10 cellular contexts compared by ENCODE assay signal in the genomic region with DNA sequence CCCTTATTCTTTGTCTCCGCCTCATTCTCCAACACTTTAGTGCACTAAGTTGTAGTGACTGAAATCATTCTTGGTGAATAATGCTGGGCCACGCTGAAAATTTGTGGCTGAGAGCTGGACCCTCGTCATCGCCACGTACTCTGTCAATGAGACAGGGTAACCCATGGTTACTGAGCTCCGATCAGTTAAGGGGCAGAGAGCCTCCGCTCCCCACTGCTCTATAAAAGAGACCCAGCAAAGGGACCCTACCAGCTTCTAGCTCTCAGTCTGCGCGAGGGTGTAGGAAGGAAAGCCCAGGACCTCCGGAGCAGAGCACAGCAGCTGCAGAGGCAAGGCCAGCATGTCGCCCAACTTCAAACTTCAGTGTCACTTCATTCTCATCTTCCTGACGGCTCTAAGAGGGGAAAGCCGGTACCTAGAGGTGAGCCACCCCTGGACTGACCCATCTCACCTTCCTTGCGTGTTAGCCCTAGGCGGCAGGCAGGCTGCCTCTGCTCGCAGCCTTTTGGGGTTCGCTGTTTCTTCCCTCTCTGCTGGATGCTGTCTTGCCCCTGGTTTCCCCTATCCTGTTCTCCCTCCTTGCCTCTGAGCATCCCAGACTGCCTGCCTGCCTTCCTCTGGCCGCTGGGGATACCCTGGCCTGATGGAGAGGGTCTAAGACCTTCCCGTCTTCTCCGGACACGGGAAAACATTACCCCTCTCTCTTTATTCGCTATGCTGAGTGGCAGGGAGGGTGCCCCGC. TPM values are rescaled to one million over a fixed set of nuclear protein-coding genes. Genes with fewer than 3 reads are reported as not detected.
DNase-seq lines count a peak whose midpoint lies in the region; ATAC-seq and TF ChIP-seq lines count a peak whose summit lies in the region.
"Had no signal": no experiment of that assay in that cellular context is flagged by ENCODE, and none has a peak within 500 bp of the region (broad histone marks: within the 10 kb centered on the region; RNA-seq: fewer than 3 reads in every experiment).

A gene with protein sequence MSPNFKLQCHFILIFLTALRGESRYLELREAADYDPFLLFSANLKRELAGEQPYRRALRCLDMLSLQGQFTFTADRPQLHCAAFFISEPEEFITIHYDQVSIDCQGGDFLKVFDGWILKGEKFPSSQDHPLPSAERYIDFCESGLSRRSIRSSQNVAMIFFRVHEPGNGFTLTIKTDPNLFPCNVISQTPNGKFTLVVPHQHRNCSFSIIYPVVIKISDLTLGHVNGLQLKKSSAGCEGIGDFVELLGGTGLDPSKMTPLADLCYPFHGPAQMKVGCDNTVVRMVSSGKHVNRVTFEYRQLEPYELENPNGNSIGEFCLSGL (plus strand): TSS at position 251 of the 742 bp plus-strand sequence. CDS start 90 bp downstream, at position 341.

- H3K27ac ChIP-seq in HUES64 (ENCODE audit: low read depth, low read length) (no peak within 1 kb of the TSS), brain microvascular endothelial cell (no peak within 1 kb of the TSS), liver (ENCODE audit: low read depth in 1 of 2, low read length in 2 of 2) (peak within 1 kb of the TSS; percentile 1 to 17), subcutaneous abdominal adipose tissue (ENCODE audit: low read depth, low read length) (peak within 1 kb of the TSS; percentile 57)

- peak; percentile 9 for DNase-seq in brain microvascular endothelial cell
- no peak for DNase-seq in AG08395 (ENCODE audit: low spot score)
- no peak for DNase-seq in activated CD4-positive, alpha-beta T cell treated with anti-CD3 and anti-CD28 coated beads for 48 hours
- DNase-seq: activated CD4-positive, alpha-beta T cell treated with anti-CD3 and anti-CD28 coated beads, Interleukin-2, amount 50 U/mL, for 1 hour; stimulated activated CD8-positive, alpha-beta memory T cell treated with anti-CD3 and anti-CD28 coated beads, Interleukin-4, amount 100 ng/mL, for 48 hours had no signal

- no peak for TF ChIP-seq RAD21 in liver (IDR thresholded peaks at IDR 0.05)

- H3K36me3 ChIP-seq in HUES64 (ENCODE audit: insufficient read depth, low read length) (no peaks in the 10 kb centered on the region), brain microvascular endothelial cell (replicated peaks) (no peaks in the 10 kb centered on the region), liver (ENCODE audit: control insufficient read depth in 4 of 4, insufficient read depth in 3 of 4, low read depth in 1 of 4, low read length in 3 of 4) (no peaks in the 10 kb centered on the region), subcutaneous abdominal adipose tissue (ENCODE audit: control insufficient read depth in 5 of 5, insufficient read depth in 5 of 5, low read length in 5 of 5) (no peaks in the 10 kb centered on the region)

- ATAC-seq in HG03354 (IDR thresholded peaks at IDR 0.05; ENCODE audit: poor library complexity, severe bottlenecking, unreplicated experiment): no peak

- 43% methylated on average over 23 of the region's 23 CpGs for WGBS in HUES64
- WGBS in liver: 32% methylated on average over 23 of the region's 23 CpGs

- in situ Hi-C loops in brain microvascular endothelial cell (cut with HindIII; ENCODE audit: low pct_ligation_motif_present, low sequenced_read_pairs): no loop called here

- peak; percentile 24 for TF ChIP-seq CTCF in brain microvascular endothelial cell (IDR thresholded peaks at IDR 0.05; ENCODE audit: low read depth, low read length, missing control alignments)
- no peak for TF ChIP-seq CTCF in liver (IDR thresholded peaks at IDR 0.05; ENCODE audit: low read depth, low read length, missing input control)

- H3K9ac ChIP-seq in HUES64 (ENCODE audit: low read depth, low read length) (peak within 1 kb of the TSS; percentile 32; the same call in 1 of the 2 replicates), liver (ENCODE audit: low read depth in 1 of 2, low read length in 2 of 2) (peak within 1 kb of the TSS in 1 of 2 donors; percentile 13), subcutaneous abdominal adipose tissue (ENCODE audit: low read length in 5 of 5) (peak within 1 kb of the TSS in 4 of 5 donors; percentile 37 to 83 (median 62))

- H3K27me3 ChIP-seq in HUES64 (ENCODE audit: insufficient read depth, low read length) (peaks cover 55% of the 10 kb centered on the region), brain microvascular endothelial cell (replicated peaks) (no peaks in the 10 kb centered on the region), liver (ENCODE audit: control insufficient read depth in 4 of 4, insufficient read depth in 4 of 4, low read length in 3 of 4) (peaks cover 0 to 6% (median 2%) of the 10 kb centered on the region in 4 donors), subcutaneous abdominal adipose tissue (ENCODE audit: control insufficient read depth in 5 of 5, insufficient read depth in 4 of 5, low read length in 5 of 5) (peaks cover 9 to 19% (median 15%) of the 10 kb centered on the region in 5 donors)

- H3K9me3 ChIP-seq in HUES64 (ENCODE audit: insufficient read depth, low read depth, low read length) (no peaks in the 10 kb centered on the region), liver (ENCODE audit: control insufficient read depth in 4 of 4, low read length in 3 of 4) (no peaks in the 10 kb centered on the region), subcutaneous abdominal adipose tissue (ENCODE audit: control insufficient read depth in 5 of 5, low read length in 5 of 5) (no peaks in the 10 kb centered on the region)

- H3K4me3 ChIP-seq in HUES64 (ENCODE audit: low read length) (peak within 1 kb of the TSS; percentile 63), brain microvascular endothelial cell (ENCODE audit: low read depth, low read length) (peak within 1 kb of the TSS; percentile 63), liver (ENCODE audit: low read depth in 1 of 3, low read length in 3 of 3) (peak within 1 kb of the TSS in 2 of 3 donors; percentile 12 to 59), subcutaneous abdominal adipose tissue (ENCODE audit: low read depth in 1 of 5, low read length in 5 of 5) (peak within 1 kb of the TSS; percentile 70 to 81 (median 74))

- H3K4me1 ChIP-seq in HUES64 (ENCODE audit: insufficient read depth, low read length) (no peaks in the 10 kb centered on the region), liver (ENCODE audit: control insufficient read depth in 4 of 4, insufficient read depth in 4 of 4, low read length in 3 of 4) (peaks cover 8 to 17% (median 12%) of the 10 kb centered on the region in 4 donors), subcutaneous abdominal adipose tissue (ENCODE audit: control insufficient read depth in 5 of 5, insufficient read depth in 5 of 5, low read length in 5 of 5) (peaks cover 0 to 25% (median 12%) of the 10 kb centered on the region in 5 donors)

TF ChIP-seq in liver, 16 proteins besides CTCF, POLR2A, EP300 and RAD21 (continues in another document):
- no peak for TF ChIP-seq EGR1 (IDR thresholded peaks at IDR 0.05; ENCODE audit: low read depth in 2 of 2)
- no peak for TF ChIP-seq TAF1 (conservative IDR thresholded peaks at IDR 0.05)
- TF ChIP-seq JUND (IDR thresholded peaks at IDR 0.05): no peak
- TF ChIP-seq, protein P1, sequence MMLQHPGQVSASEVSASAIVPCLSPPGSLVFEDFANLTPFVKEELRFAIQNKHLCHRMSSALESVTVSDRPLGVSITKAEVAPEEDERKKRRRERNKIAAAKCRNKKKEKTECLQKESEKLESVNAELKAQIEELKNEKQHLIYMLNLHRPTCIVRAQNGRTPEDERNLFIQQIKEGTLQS (IDR thresholded peaks at IDR 0.05): no peak
- TF ChIP-seq HNF4A (conservative IDR thresholded peaks at IDR 0.05): no peak
- TF ChIP-seq, protein P2, sequence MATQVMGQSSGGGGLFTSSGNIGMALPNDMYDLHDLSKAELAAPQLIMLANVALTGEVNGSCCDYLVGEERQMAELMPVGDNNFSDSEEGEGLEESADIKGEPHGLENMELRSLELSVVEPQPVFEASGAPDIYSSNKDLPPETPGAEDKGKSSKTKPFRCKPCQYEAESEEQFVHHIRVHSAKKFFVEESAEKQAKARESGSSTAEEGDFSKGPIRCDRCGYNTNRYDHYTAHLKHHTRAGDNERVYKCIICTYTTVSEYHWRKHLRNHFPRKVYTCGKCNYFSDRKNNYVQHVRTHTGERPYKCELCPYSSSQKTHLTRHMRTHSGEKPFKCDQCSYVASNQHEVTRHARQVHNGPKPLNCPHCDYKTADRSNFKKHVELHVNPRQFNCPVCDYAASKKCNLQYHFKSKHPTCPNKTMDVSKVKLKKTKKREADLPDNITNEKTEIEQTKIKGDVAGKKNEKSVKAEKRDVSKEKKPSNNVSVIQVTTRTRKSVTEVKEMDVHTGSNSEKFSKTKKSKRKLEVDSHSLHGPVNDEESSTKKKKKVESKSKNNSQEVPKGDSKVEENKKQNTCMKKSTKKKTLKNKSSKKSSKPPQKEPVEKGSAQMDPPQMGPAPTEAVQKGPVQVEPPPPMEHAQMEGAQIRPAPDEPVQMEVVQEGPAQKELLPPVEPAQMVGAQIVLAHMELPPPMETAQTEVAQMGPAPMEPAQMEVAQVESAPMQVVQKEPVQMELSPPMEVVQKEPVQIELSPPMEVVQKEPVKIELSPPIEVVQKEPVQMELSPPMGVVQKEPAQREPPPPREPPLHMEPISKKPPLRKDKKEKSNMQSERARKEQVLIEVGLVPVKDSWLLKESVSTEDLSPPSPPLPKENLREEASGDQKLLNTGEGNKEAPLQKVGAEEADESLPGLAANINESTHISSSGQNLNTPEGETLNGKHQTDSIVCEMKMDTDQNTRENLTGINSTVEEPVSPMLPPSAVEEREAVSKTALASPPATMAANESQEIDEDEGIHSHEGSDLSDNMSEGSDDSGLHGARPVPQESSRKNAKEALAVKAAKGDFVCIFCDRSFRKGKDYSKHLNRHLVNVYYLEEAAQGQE (IDR thresholded peaks at IDR 0.05): no peak
- no peak for TF ChIP-seq SP1 (IDR thresholded peaks at IDR 0.05)
- TF ChIP-seq, protein P3, sequence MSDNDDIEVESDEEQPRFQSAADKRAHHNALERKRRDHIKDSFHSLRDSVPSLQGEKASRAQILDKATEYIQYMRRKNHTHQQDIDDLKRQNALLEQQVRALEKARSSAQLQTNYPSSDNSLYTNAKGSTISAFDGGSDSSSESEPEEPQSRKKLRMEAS (IDR thresholded peaks at IDR 0.05): no peak
- no peak for TF ChIP-seq NR2F2 (IDR thresholded peaks at IDR 0.05)
- no peak for TF ChIP-seq HNF4G (IDR thresholded peaks at IDR 0.05)
- no peak for TF ChIP-seq GABPA (IDR thresholded peaks at IDR 0.05 in 1 of 2, conservative IDR thresholded peaks at IDR 0.05 in 1 of 2)

RNA-seq across cellular contexts. Expression of the gene that starts here (rescaled TPM):
- polyA plus RNA-seq in HUES64 (2013, experiment 1 of 2): 2.0 TPM
- 2.3 TPM for polyA plus RNA-seq in HUES64 (2013, experiment 2 of 2)
- total RNA-seq in liver: 100 to 1,000 TPM in 1 of 2 donors, 10 to 100 TPM in 1; 77.4 to 159 TPM
- polyA plus RNA-seq in liver: 100 to 1,000 TPM in 1 of 2 donors, 10 to 100 TPM in 1; 37.3 to 106 TPM
- total RNA-seq: HT-29 had no signal

Comparison
In these comparisons a context has a peak if more than half of its experiments do, and no peak if none do; other contexts are left out.
1. H3K27ac ChIP-seq: peak in liver (2 of 2) and subcutaneous abdominal adipose tissue (single experiment); none in HUES64 (single experiment) and brain microvascular endothelial cell (single experiment).
2. Peak in every context shown above with its lines, with median percentiles within 50 percentile points of each other: H3K4me3 ChIP-seq.